ENCODE assay signal across 12 cellular contexts in genomic region chr3:102114264-102114979, GRCh38.
A peak's percentile ranks its signal among the peaks of the same experiment; 100 is the strongest.
DNase-seq lines count a peak whose midpoint lies in the region; ATAC-seq and TF ChIP-seq lines count a peak whose summit lies in the region.
"Had no signal": no experiment of that assay in that cellular context is flagged by ENCODE, and none has a peak within 500 bp of the region (broad histone marks: within the 10 kb centered on the region; RNA-seq: fewer than 3 reads in every experiment).

No MANE protein-coding gene starts in this region.

- DNase-seq in Peyer's patch (peak in 1 of 3 donors; percentile 54), GM13976 (ENCODE audit: low spot score) (no peak), KG1 (lab: John Stamatoyannopoulos, UW) (no peak)
- peak; percentile 16 for DNase-seq in activated CD4-positive, alpha-beta T cell treated with anti-CD3 and anti-CD28 coated beads, Interleukin-2, amount 50 U/mL, for 1 hour
- peak; percentile 14 for DNase-seq in stimulated activated CD8-positive, alpha-beta memory T cell treated with anti-CD3 and anti-CD28 coated beads, Interleukin-15, amount 100 ng/mL, for 1 hour (ENCODE audit: low read depth)
- DNase-seq: adrenal gland; effector CD8-positive, alpha-beta T cell; NCI-H2107; T1000 had no signal

- H3K27ac Mint-ChIP-seq in dendritic cell treated with granulocyte-macrophage colony-stimulating factor and Interleukin-4, amounts not matched to agents 40 ng/mL and 50 ng/mL, for 4 days, result peak overlapping the region; percentile 32

- H3K4me1 Mint-ChIP-seq in dendritic cell treated with granulocyte-macrophage colony-stimulating factor and Interleukin-4, amounts not matched to agents 40 ng/mL and 50 ng/mL, for 4 days (ENCODE audit: low read depth), result peaks cover 10% of the 10 kb centered on the region

- in situ Hi-C loops in GM13976 (cut with MboI; ENCODE audit: low sequenced_read_pairs, unreplicated experiment), result no loop called here

- no peak overlapping the region for H3K4me3 Mint-ChIP-seq in dendritic cell treated with granulocyte-macrophage colony-stimulating factor and Interleukin-4, amounts not matched to agents 40 ng/mL and 50 ng/mL, for 4 days

- no peak overlapping the region for H3K4me3 ChIP-seq in Peyer's patch
- H3K4me3 ChIP-seq: adrenal gland had no signal

- TF ChIP-seq POLR2A in Peyer's patch (IDR thresholded peaks at IDR 0.05), result no peak

- no peak for ATAC-seq in GM18861 (IDR thresholded peaks at IDR 0.05; ENCODE audit: unreplicated experiment)

- H3K27me3 Mint-ChIP-seq in dendritic cell treated with granulocyte-macrophage colony-stimulating factor and Interleukin-4, amounts not matched to agents 40 ng/mL and 50 ng/mL, for 4 days, result peaks cover 5% of the 10 kb centered on the region

- no peaks in the 10 kb centered on the region for H3K9me3 Mint-ChIP-seq in dendritic cell treated with granulocyte-macrophage colony-stimulating factor and Interleukin-4, amounts not matched to agents 40 ng/mL and 50 ng/mL, for 4 days

- H3K36me3 ChIP-seq in Peyer's patch, result no peaks in the 10 kb centered on the region
- H3K36me3 ChIP-seq: adrenal gland had no signal

- H3K4me1 ChIP-seq in Peyer's patch, result peaks cover 0 to 4% (median 0%) of the 10 kb centered on the region in 4 donors
- H3K4me1 ChIP-seq: adrenal gland had no signal

- H3K9me3 ChIP-seq in Peyer's patch, result no peaks in the 10 kb centered on the region
- H3K9me3 ChIP-seq: adrenal gland had no signal

- no peaks in the 10 kb centered on the region for H3K27me3 ChIP-seq in Peyer's patch
- H3K27me3 ChIP-seq: adrenal gland had no signal

- peak overlapping the region in 3 of 4 donors; percentile 44 to 54 (median 52) for H3K27ac ChIP-seq in Peyer's patch
- H3K27ac ChIP-seq: adrenal gland, KMS-11 had no signal

- intact Hi-C loops in dendritic cell treated with granulocyte-macrophage colony-stimulating factor and Interleukin-4, amounts not matched to agents 40 ng/mL and 50 ng/mL, for 4 days (cut with micrococcal nuclease), result no loop called here

- H3K36me3 Mint-ChIP-seq in dendritic cell treated with granulocyte-macrophage colony-stimulating factor and Interleukin-4, amounts not matched to agents 40 ng/mL and 50 ng/mL, for 4 days (ENCODE audit: low read depth), result no peaks in the 10 kb centered on the region

- no peak for TF ChIP-seq CTCF in Peyer's patch (IDR thresholded peaks at IDR 0.05)
- TF ChIP-seq CTCF in GM13976 (IDR thresholded peaks at IDR 0.05; ENCODE audit: borderline replicate concordance, control extremely low read depth, extremely low read depth, insufficient read depth, missing control alignments), result no peak

Comparison
In these comparisons a context has a peak if more than half of its experiments do, and no peak if none do; other contexts are left out.
1. DNase-seq: peak in activated CD4-positive, alpha-beta T cell treated with anti-CD3 and anti-CD28 coated beads, Interleukin-2, amount 50 U/mL, for 1 hour (single experiment) and stimulated activated CD8-positive, alpha-beta memory T cell treated with anti-CD3 and anti-CD28 coated beads, Interleukin-15, amount 100 ng/mL, for 1 hour (single experiment); none in GM13976 (single experiment) and KG1 (single experiment).